8 cellular contexts compared by ENCODE assay signal in the genomic region with DNA sequence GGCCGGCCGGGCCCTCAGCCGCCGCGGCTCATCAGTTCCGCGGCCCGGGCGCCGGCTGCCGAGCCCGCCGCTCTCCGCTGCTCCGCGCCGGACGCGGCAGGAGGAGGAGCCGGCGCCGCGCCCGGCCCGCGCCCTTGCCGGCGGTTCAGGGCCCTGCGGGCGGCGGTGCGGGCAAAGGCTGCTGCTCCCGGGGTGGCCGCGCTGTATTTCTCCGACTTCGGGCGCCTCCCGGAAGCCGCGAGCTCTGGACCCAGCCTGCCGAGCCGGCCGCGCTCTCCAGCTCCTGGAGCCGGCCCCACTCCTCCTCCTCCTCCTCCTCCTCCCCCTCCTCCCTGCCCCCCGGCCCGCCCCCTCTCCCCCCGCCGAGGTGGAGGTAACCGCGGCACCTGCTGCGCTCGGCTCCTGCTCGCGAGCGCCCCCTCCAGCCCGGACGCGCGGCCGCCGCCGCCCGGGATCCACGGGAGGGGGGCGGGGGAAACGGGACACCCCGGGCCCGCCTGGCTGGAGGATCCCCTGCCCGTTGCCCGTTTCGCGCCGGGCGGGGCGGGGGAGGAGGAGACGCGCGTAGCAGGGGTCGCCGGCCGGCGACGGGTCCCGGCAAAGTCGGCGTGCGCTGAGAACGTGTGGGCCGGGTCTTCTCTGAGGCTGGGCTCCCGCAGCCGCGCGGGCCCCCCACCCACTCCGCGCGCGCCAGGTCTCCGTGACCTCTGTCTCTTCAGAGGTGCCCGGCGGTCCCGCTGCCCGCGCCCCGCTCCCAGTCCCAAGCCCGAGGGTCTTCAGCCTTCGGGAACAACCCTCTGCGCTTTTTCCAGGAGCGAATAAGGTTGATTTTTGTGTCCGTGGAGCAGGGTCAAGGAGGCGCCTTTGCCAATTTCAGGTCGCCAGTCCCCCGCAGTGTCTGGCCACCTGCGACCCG. TPM values are rescaled to one million over a fixed set of nuclear protein-coding genes. Genes with fewer than 3 reads are reported as not detected.
DNase-seq lines count a peak whose midpoint lies in the region; ATAC-seq and TF ChIP-seq lines count a peak whose summit lies in the region.

A gene with protein sequence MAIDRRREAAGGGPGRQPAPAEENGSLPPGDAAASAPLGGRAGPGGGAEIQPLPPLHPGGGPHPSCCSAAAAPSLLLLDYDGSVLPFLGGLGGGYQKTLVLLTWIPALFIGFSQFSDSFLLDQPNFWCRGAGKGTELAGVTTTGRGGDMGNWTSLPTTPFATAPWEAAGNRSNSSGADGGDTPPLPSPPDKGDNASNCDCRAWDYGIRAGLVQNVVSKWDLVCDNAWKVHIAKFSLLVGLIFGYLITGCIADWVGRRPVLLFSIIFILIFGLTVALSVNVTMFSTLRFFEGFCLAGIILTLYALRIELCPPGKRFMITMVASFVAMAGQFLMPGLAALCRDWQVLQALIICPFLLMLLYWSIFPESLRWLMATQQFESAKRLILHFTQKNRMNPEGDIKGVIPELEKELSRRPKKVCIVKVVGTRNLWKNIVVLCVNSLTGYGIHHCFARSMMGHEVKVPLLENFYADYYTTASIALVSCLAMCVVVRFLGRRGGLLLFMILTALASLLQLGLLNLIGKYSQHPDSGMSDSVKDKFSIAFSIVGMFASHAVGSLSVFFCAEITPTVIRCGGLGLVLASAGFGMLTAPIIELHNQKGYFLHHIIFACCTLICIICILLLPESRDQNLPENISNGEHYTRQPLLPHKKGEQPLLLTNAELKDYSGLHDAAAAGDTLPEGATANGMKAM (minus strand): TSS at position 257 of the 916 bp plus-strand sequence. CDS start 491 bp downstream, outside the sequence.

- peak within 1 kb of the TSS; percentile 91 for H2AFZ ChIP-seq in GM23338

- ATAC-seq in GM23338 (peak; percentile 64), GM21528 (IDR thresholded peaks at IDR 0.05; ENCODE audit: low FRiP score, unreplicated experiment) (no peak)

- no peaks in the 10 kb centered on the region for H3K9me2 ChIP-seq in GM23338 (ENCODE audit: insufficient read depth)

- H3K27me3 Mint-ChIP-seq in GM23338 (ENCODE audit: insufficient read depth, low read depth, poor library complexity) (peaks cover 5% of the 10 kb centered on the region), endothelial cell (ENCODE audit: unreplicated experiment) (peaks cover 7% of the 10 kb centered on the region)

- no peaks in the 10 kb centered on the region for H3F3A ChIP-seq in GM23338 (replicated peaks; ENCODE audit: low read depth)

- DNase-seq in COLO668 (lab: John Stamatoyannopoulos, UW; ENCODE audit: unreplicated experiment) (peak; percentile 80), GM23338 (ENCODE audit: low spot score) (peak; percentile 78), NCI-H526 (lab: John Stamatoyannopoulos, UW) (peak; percentile 52 to 92), endothelial cell (ENCODE audit: low spot score) (peak; percentile 75), middle frontal gyrus (ENCODE audit: extremely low spot score, low spot score) (peak; percentile 64)
- DNase-seq in activated CD8-positive, alpha-beta memory T cell treated with anti-CD3 and anti-CD28 coated beads for 4 hours (ENCODE audit: low read depth in 2 of 2): peak; percentile 34 to 50
- peak; percentile 29 to 61 for DNase-seq in stimulated activated CD8-positive, alpha-beta memory T cell treated with anti-CD3 and anti-CD28 coated beads, Interleukin-2, amount 100 ng/mL, for 1 hour (ENCODE audit: low read depth in 2 of 2)

- H3K27ac ChIP-seq in GM23338 (ENCODE audit: low read depth): no peak within 1 kb of the TSS

- H4K20me1 ChIP-seq in GM23338 (replicated peaks; ENCODE audit: insufficient read depth): peaks cover 18% of the 10 kb centered on the region

- H3K27ac Mint-ChIP-seq in GM23338 (no peak within 1 kb of the TSS), endothelial cell (ENCODE audit: unreplicated experiment) (peak within 1 kb of the TSS; percentile 61)

- H3K36me3 Mint-ChIP-seq in GM23338 (ENCODE audit: low read depth): peaks cover 5% of the 10 kb centered on the region; the same call in 2 of the 3 replicates
- H3K36me3 Mint-ChIP-seq in endothelial cell (ENCODE audit: low read depth, unreplicated experiment): peaks cover 4% of the 10 kb centered on the region

- no peaks in the 10 kb centered on the region for H3K36me3 ChIP-seq in GM23338 (ENCODE audit: insufficient read depth)

- peaks cover 30% of the 10 kb centered on the region for H3K4me1 Mint-ChIP-seq in GM23338
- H3K4me1 Mint-ChIP-seq in endothelial cell (ENCODE audit: unreplicated experiment): peaks cover 22% of the 10 kb centered on the region

- H3K4me3 Mint-ChIP-seq in GM23338 (peak within 1 kb of the TSS; percentile 74), endothelial cell (ENCODE audit: unreplicated experiment) (peak within 1 kb of the TSS; percentile 92)

- TF ChIP-seq CTCF in GM23338 (conservative IDR thresholded peaks at IDR 0.05; ENCODE audit: low read depth in 2 of 2) (peak; percentile 39 to 78), endothelial cell (IDR thresholded peaks at IDR 0.05; ENCODE audit: unreplicated experiment) (peak; percentile 82)

- H3K9me3 Mint-ChIP-seq in GM23338 (no peaks in the 10 kb centered on the region), endothelial cell (ENCODE audit: unreplicated experiment) (no peaks in the 10 kb centered on the region)

- peak within 1 kb of the TSS; percentile 94 for H3K4me2 ChIP-seq in GM23338

- H3K4me3 ChIP-seq in GM23338: peak within 1 kb of the TSS; percentile 84

- peaks cover 45% of the 10 kb centered on the region for H3K4me1 ChIP-seq in GM23338 (ENCODE audit: insufficient read depth)

- H3K79me2 ChIP-seq in GM23338 (replicated peaks; ENCODE audit: insufficient read depth): peaks cover 40% of the 10 kb centered on the region

- H3K27me3 ChIP-seq in GM23338 (ENCODE audit: insufficient read depth): peaks cover 25% of the 10 kb centered on the region

TF ChIP-seq in GM23338, 12 proteins besides CTCF, POLR2A, EP300 and RAD21 (continues in another document):
- TF ChIP-seq ZNF331 (CRISPR knock-in tag; IDR thresholded peaks at IDR 0.05; ENCODE audit: low read depth) (no peak), ZNF462 (CRISPR knock-in tag; IDR thresholded peaks at IDR 0.05) (no peak), CREB1 (CRISPR knock-in tag; IDR thresholded peaks at IDR 0.05; ENCODE audit: low read depth) (peak; percentile 48), NANOG (IDR thresholded peaks at IDR 0.05; ENCODE audit: borderline replicate concordance) (no peak), POLR2AphosphoS5 (IDR thresholded peaks at IDR 0.05; ENCODE audit: low read depth) (peak; percentile 38; the same call in 1 of the 2 replicates)

RNA-seq across cellular contexts. Expression of the gene that starts here (rescaled TPM):
- 38.3 TPM in 2 replicates for total RNA-seq in GM23338 (2014; rRNA removed; shearing (Covaris generic))
- polyA plus RNA-seq in GM23338 (2016; fragmentation: Nextera tagmentation; extraction: Ambion mirVana): 6.1 and 7.0 TPM in 2 replicates
- 72.7 TPM for total RNA-seq in endothelial cell (ENCODE audit: unreplicated experiment)
